Comparison of ENCODE assay signal across 16 cellular contexts in the genomic region with DNA sequence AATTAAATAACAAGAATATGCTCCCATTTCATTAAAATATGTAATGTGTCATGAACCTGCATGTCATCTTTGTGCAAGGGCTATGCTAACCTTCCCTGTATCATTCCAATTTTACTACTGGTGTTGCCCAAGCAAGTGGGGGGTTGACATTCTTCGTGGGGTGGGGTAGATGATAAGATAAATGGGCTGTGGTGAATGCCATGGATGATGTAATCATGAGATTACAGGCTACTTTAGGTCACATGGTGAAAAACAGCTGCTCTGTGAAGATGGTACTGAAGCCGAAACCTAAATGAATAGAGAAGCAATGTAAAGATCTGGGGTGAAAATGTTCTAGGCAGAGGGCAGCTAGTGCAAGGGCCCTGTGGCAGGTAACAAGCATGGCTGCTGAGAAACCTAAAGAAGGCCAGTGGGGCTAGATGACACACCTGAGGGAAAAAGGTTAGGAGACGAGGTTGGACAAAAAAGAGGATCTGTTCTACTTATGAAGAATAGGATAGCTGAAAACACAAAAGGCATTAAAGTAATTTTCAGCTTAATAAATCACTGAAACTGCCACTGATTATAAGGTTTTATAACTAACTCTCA. TPM values are rescaled to one million over a fixed set of nuclear protein-coding genes. Genes with fewer than 3 reads are reported as not detected.
DNase-seq lines count a peak whose midpoint lies in the region; ATAC-seq and TF ChIP-seq lines count a peak whose summit lies in the region.
"Had no signal": no experiment of that assay in that cellular context is flagged by ENCODE, and none has a peak within 500 bp of the region (broad histone marks: within the 10 kb centered on the region; RNA-seq: fewer than 3 reads in every experiment).

No MANE protein-coding gene starts in this region.

- H3K36me3 Mint-ChIP-seq in stimulated activated naive CD8-positive, alpha-beta T cell treated with anti-CD3 and anti-CD28 coated beads, Interleukin-15, Interleukin-2, amounts not matched to agents 100 ng/mL and 50 ng/mL, for 24 hours (ENCODE audit: low read depth), result peaks cover 56% of the 10 kb centered on the region
- peaks cover 30% of the 10 kb centered on the region for H3K36me3 Mint-ChIP-seq in activated naive CD8-positive, alpha-beta T cell
- H3K36me3 Mint-ChIP-seq in endothelial cell (ENCODE audit: low read depth, unreplicated experiment), result peaks cover 29% of the 10 kb centered on the region

- H3K27ac ChIP-seq in coronary artery, result no peak overlapping the region
- H3K27ac ChIP-seq: ascending aorta, uterus had no signal

- peak overlapping the region; percentile 47 for H3K27ac Mint-ChIP-seq in stimulated activated naive CD8-positive, alpha-beta T cell treated with anti-CD3 and anti-CD28 coated beads, Interleukin-15, Interleukin-2, amounts not matched to agents 100 ng/mL and 50 ng/mL, for 24 hours
- H3K27ac Mint-ChIP-seq in stimulated activated naive CD8-positive, alpha-beta T cell treated with anti-CD3 and anti-CD28 coated beads, Interleukin-15, amount 100 ng/mL, for 72 hours, result no peak overlapping the region
- peak overlapping the region; percentile 69 for H3K27ac Mint-ChIP-seq in activated naive CD8-positive, alpha-beta T cell
- H3K27ac Mint-ChIP-seq in endothelial cell (ENCODE audit: unreplicated experiment), result no peak overlapping the region
- H3K27ac Mint-ChIP-seq: memory B cell had no signal

- H3K9me3 Mint-ChIP-seq in stimulated activated naive CD8-positive, alpha-beta T cell treated with anti-CD3 and anti-CD28 coated beads, Interleukin-15, Interleukin-2, amounts not matched to agents 100 ng/mL and 50 ng/mL, for 24 hours, result no peaks in the 10 kb centered on the region
- no peaks in the 10 kb centered on the region for H3K9me3 Mint-ChIP-seq in stimulated activated naive CD8-positive, alpha-beta T cell treated with anti-CD3 and anti-CD28 coated beads, Interleukin-15, amount 100 ng/mL, for 72 hours
- no peaks in the 10 kb centered on the region for H3K9me3 Mint-ChIP-seq in activated naive CD8-positive, alpha-beta T cell (ENCODE audit: low read depth)
- H3K9me3 Mint-ChIP-seq in endothelial cell (ENCODE audit: unreplicated experiment), result no peaks in the 10 kb centered on the region
- H3K9me3 Mint-ChIP-seq: memory B cell had no signal

- TF ChIP-seq CTCF in coronary artery (IDR thresholded peaks at IDR 0.05), result no peak
- TF ChIP-seq CTCF in endothelial cell (IDR thresholded peaks at IDR 0.05; ENCODE audit: unreplicated experiment), result no peak

- H3K27me3 Mint-ChIP-seq in stimulated activated naive CD8-positive, alpha-beta T cell treated with anti-CD3 and anti-CD28 coated beads, Interleukin-15, Interleukin-2, amounts not matched to agents 100 ng/mL and 50 ng/mL, for 24 hours, result no peaks in the 10 kb centered on the region
- H3K27me3 Mint-ChIP-seq in stimulated activated naive CD8-positive, alpha-beta T cell treated with anti-CD3 and anti-CD28 coated beads, Interleukin-15, amount 100 ng/mL, for 72 hours, result no peaks in the 10 kb centered on the region
- no peaks in the 10 kb centered on the region for H3K27me3 Mint-ChIP-seq in activated naive CD8-positive, alpha-beta T cell
- peaks cover 6% of the 10 kb centered on the region for H3K27me3 Mint-ChIP-seq in endothelial cell (ENCODE audit: unreplicated experiment)
- H3K27me3 Mint-ChIP-seq: memory B cell had no signal

- ATAC-seq in stimulated activated naive CD8-positive, alpha-beta T cell treated with anti-CD3 and anti-CD28 coated beads, Interleukin-15, amount 100 ng/mL, for 72 hours, result no peak
- ATAC-seq in GM21576 (IDR thresholded peaks at IDR 0.05; ENCODE audit: unreplicated experiment), result no peak

- H3K4me3 ChIP-seq in coronary artery, result no peak overlapping the region
- H3K4me3 ChIP-seq: ascending aorta, uterus had no signal

- H3K4me1 Mint-ChIP-seq in stimulated activated naive CD8-positive, alpha-beta T cell treated with anti-CD3 and anti-CD28 coated beads, Interleukin-15, Interleukin-2, amounts not matched to agents 100 ng/mL and 50 ng/mL, for 24 hours (ENCODE audit: low read depth), result peaks cover 15% of the 10 kb centered on the region
- peaks cover 9% of the 10 kb centered on the region for H3K4me1 Mint-ChIP-seq in stimulated activated naive CD8-positive, alpha-beta T cell treated with anti-CD3 and anti-CD28 coated beads, Interleukin-15, amount 100 ng/mL, for 72 hours
- peaks cover 2% of the 10 kb centered on the region for H3K4me1 Mint-ChIP-seq in activated naive CD8-positive, alpha-beta T cell (ENCODE audit: low read depth)
- H3K4me1 Mint-ChIP-seq in endothelial cell (ENCODE audit: unreplicated experiment), result no peaks in the 10 kb centered on the region

- DNase-seq in stimulated activated naive CD8-positive, alpha-beta T cell treated with anti-CD3 and anti-CD28 coated beads, Interleukin-15, amount 100 ng/mL, for 72 hours, result no peak
- DNase-seq in iris pigment epithelial cell (ENCODE audit: low read depth) (peak; percentile 58), coronary artery (ENCODE audit: low spot score) (no peak), endothelial cell (ENCODE audit: low spot score) (no peak)
- no peak for DNase-seq in stimulated activated naive CD4-positive, alpha-beta T cell treated with Interleukin-2 at 50 U/mL for 16 hours (lab: John Stamatoyannopoulos, UW)
- DNase-seq: DMS79 treated with DMSO at 0.1 percent for 48 hours, GOT3, hippocampal formation, NCI-H1436, NCI-H526, uterus had no signal

- H3K4me3 Mint-ChIP-seq in stimulated activated naive CD8-positive, alpha-beta T cell treated with anti-CD3 and anti-CD28 coated beads, Interleukin-15, Interleukin-2, amounts not matched to agents 100 ng/mL and 50 ng/mL, for 24 hours, result no peak overlapping the region
- no peak overlapping the region for H3K4me3 Mint-ChIP-seq in stimulated activated naive CD8-positive, alpha-beta T cell treated with anti-CD3 and anti-CD28 coated beads, Interleukin-15, amount 100 ng/mL, for 72 hours
- H3K4me3 Mint-ChIP-seq in activated naive CD8-positive, alpha-beta T cell, result no peak overlapping the region
- H3K4me3 Mint-ChIP-seq in endothelial cell (ENCODE audit: unreplicated experiment), result no peak overlapping the region
- H3K4me3 Mint-ChIP-seq: memory B cell had no signal

RNA-seq across cellular contexts. Expression of a gene that starts 35.1 kb away (rescaled TPM):
- total RNA-seq in endothelial cell (ENCODE audit: unreplicated experiment), result 15.1 TPM

RNA-seq across cellular contexts. Expression of a gene that starts 52.6 kb away (rescaled TPM):
- 17.5 TPM for total RNA-seq in endothelial cell (ENCODE audit: unreplicated experiment)

Comparison
In these comparisons a context has a peak if more than half of its experiments do, and no peak if none do; other contexts are left out.
1. H3K27ac Mint-ChIP-seq: peak in stimulated activated naive CD8-positive, alpha-beta T cell treated with anti-CD3 and anti-CD28 coated beads, Interleukin-15, Interleukin-2, amounts not matched to agents 100 ng/mL and 50 ng/mL, for 24 hours (single experiment) and activated naive CD8-positive, alpha-beta T cell (single experiment); none in stimulated activated naive CD8-positive, alpha-beta T cell treated with anti-CD3 and anti-CD28 coated beads, Interleukin-15, amount 100 ng/mL, for 72 hours (0 of 2) and endothelial cell (single experiment).